Comparison of ENCODE assay signal across 9 cellular contexts in the genomic region with DNA sequence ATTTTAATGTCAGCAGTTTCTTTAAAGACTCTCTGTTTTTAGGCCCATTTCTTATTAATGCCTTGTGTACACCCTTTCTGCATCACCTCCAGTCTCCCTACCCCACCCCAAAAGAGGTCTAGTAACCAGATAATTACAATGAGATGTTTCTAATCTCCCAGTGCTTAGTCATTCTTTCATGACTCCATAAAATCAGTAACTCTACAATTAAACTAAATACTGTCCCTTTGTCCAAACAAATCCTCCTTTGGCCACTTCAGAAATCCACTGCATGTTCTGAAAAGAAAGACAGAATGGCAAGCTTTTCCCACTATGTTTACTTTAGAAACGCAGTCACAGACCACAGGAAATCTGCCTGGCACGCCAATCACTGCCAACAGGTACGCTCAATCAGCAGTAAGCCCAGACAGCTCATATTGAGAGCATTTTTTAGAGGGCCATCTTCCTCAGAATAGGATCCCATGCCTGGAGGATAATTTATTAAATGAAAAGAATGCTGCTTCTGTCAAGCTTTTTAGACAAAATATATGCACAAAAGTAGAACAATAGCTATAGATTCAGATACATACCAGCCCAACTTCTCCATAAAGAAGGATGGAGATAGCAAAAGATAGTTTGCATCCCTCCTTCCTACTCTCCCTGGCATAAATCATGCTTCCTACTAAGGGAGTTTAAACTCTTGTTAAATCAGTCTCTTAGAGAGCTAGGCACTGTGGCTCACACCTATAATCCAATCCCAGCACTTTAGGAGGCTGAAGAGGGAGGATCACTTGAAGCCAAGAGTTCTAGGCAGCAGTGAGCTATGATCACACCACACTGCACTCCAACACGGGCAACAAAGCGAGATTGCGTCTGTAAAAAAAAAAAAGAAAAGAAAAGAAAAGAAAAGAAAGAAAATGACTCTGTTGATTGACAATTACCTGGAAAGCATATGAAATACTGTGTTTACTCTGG. TPM values are rescaled to one million over a fixed set of nuclear protein-coding genes. Genes with fewer than 3 reads are reported as not detected.
DNase-seq lines count a peak whose midpoint lies in the region; ATAC-seq and TF ChIP-seq lines count a peak whose summit lies in the region.
"Had no signal": no experiment of that assay in that cellular context is flagged by ENCODE, and none has a peak within 500 bp of the region (broad histone marks: within the 10 kb centered on the region; RNA-seq: fewer than 3 reads in every experiment).

No MANE protein-coding gene starts in this region.

- BruUV-seq in Caco-2 (replicated peaks; lab: Mats Ljungman, UMichigan) = no TSS peak

- peaks cover 7% of the 10 kb centered on the region for H3K9me3 Mint-ChIP-seq in Caco-2 (ENCODE audit: unreplicated experiment)
- peaks cover 6% of the 10 kb centered on the region for H3K9me3 Mint-ChIP-seq in activated CD8-positive, alpha-beta T cell treated with anti-CD3 and anti-CD28 coated beads for 36 hours

- peak overlapping the region in 1 of 2 experiments; percentile 46 for H3K18ac ChIP-seq in mesenchymal stem cell (ENCODE audit: low read depth in 1 of 2, low read length in 2 of 2)

- H2BK120ac ChIP-seq in mesenchymal stem cell (ENCODE audit: low read depth, low read length) = no peak overlapping the region

- CTCF ChIA-PET in Caco-2 (lab: Charles Lee) = no interaction called here
- CTCF ChIA-PET in activated CD8-positive, alpha-beta T cell treated with anti-CD3 and anti-CD28 coated beads for 36 hours (lab: Charles Lee) = interaction anchor here (1.2 to 1.3 kb wide), 3 partner anchors 8 to 14 kb away, joined by 4 to 5 read pairs (median 4); no protein-coding TSS in a partner anchor

- H3K27me3 ChIP-seq in Caco-2 (replicated peaks; ENCODE audit: control insufficient read depth, insufficient read depth, low read length) (no peaks in the 10 kb centered on the region), mesenchymal stem cell (ENCODE audit: control insufficient read depth in 1 of 2, insufficient read depth in 1 of 2, low read length in 2 of 2) (no peaks in the 10 kb centered on the region)
- H3K27me3 ChIP-seq: pancreas had no signal

- no peak for TF ChIP-seq CTCF in Caco-2 (IDR thresholded peaks at IDR 0.05; ENCODE audit: insufficient read depth in 1 of 2, low read depth in 1 of 2, low read length in 1 of 2, severe bottlenecking in 1 of 2, unreplicated experiment in 1 of 2)
- no peak for TF ChIP-seq CTCF in activated CD8-positive, alpha-beta T cell treated with anti-CD3 and anti-CD28 coated beads for 36 hours (IDR thresholded peaks at IDR 0.05)

- H3K4me1 Mint-ChIP-seq in Caco-2 (ENCODE audit: low read depth, unreplicated experiment) = peaks cover 12% of the 10 kb centered on the region
- H3K4me1 Mint-ChIP-seq in activated CD8-positive, alpha-beta T cell treated with anti-CD3 and anti-CD28 coated beads for 36 hours (ENCODE audit: low read depth) = peaks cover 34% of the 10 kb centered on the region

- no peak overlapping the region for H2BK15ac ChIP-seq in mesenchymal stem cell (ENCODE audit: low read depth, poor library complexity, severe bottlenecking)

- peak overlapping the region; percentile 75 for H3K27ac ChIP-seq in mesenchymal stem cell (ENCODE audit: low read length, poor library complexity, severe bottlenecking)
- H3K27ac ChIP-seq: pancreas had no signal

- H3K79me1 ChIP-seq in mesenchymal stem cell (replicated peaks; ENCODE audit: low read length, poor library complexity, severe bottlenecking) = peaks cover 2% of the 10 kb centered on the region

- no peaks in the 10 kb centered on the region for H3K27me3 Mint-ChIP-seq in Caco-2 (ENCODE audit: insufficient read depth, unreplicated experiment)
- no peaks in the 10 kb centered on the region for H3K27me3 Mint-ChIP-seq in activated CD8-positive, alpha-beta T cell treated with anti-CD3 and anti-CD28 coated beads for 36 hours

- H3K9me3 ChIP-seq in Caco-2 (peaks cover 5% of the 10 kb centered on the region; the same call in 1 of the 2 replicates), mesenchymal stem cell (ENCODE audit: control insufficient read depth, low read length) (no peaks in the 10 kb centered on the region)
- H3K9me3 ChIP-seq: pancreas had no signal

- no peak overlapping the region for H2AK5ac ChIP-seq in mesenchymal stem cell (ENCODE audit: low read length, severe bottlenecking)

- 0% methylated on average over 1 of the region's 6 CpGs for WGBS in mesenchymal stem cell

- H3K4me2 ChIP-seq in mesenchymal stem cell (ENCODE audit: low read length, poor library complexity, severe bottlenecking) = no peak overlapping the region

- peak overlapping the region in 1 of 2 experiments; percentile 87 for H3K4ac ChIP-seq in mesenchymal stem cell (ENCODE audit: low read depth in 1 of 2, low read length in 2 of 2)

- no peak for DNase-seq in Caco-2
- peak; percentile 44 for DNase-seq in activated CD8-positive, alpha-beta T cell treated with anti-CD3 and anti-CD28 coated beads for 36 hours
- DNase-seq in mesenchymal stem cell = peak; percentile 84
- no peak for DNase-seq in sciatic nerve (ENCODE audit: low spot score)
- no peak for DNase-seq in globus pallidus (ENCODE audit: low spot score)
- DNase-seq in RKO (ENCODE audit: low spot score) = no peak
- DNase-seq: pancreas had no signal

- H3K36me3 ChIP-seq in Caco-2 (ENCODE audit: control insufficient read depth, insufficient read depth, low read length) = no peaks in the 10 kb centered on the region
- H3K36me3 ChIP-seq in mesenchymal stem cell (ENCODE audit: control insufficient read depth in 1 of 2, insufficient read depth in 2 of 2, low read depth in 1 of 2, low read length in 2 of 2) = no peaks in the 10 kb centered on the region
- H3K36me3 ChIP-seq: pancreas had no signal

- peaks cover 18% of the 10 kb centered on the region for H3K36me3 Mint-ChIP-seq in Caco-2 (ENCODE audit: insufficient read depth, unreplicated experiment)
- H3K36me3 Mint-ChIP-seq in activated CD8-positive, alpha-beta T cell treated with anti-CD3 and anti-CD28 coated beads for 36 hours (ENCODE audit: low read depth) = peaks cover 12% of the 10 kb centered on the region

- H4K91ac ChIP-seq in mesenchymal stem cell (ENCODE audit: low read length) = no peak overlapping the region

- H2AFZ ChIP-seq in mesenchymal stem cell (ENCODE audit: low read depth, low read length) = no peak overlapping the region

- peak overlapping the region; percentile 33 for H3K27ac Mint-ChIP-seq in Caco-2 (ENCODE audit: unreplicated experiment)
- H3K27ac Mint-ChIP-seq in activated CD8-positive, alpha-beta T cell treated with anti-CD3 and anti-CD28 coated beads for 36 hours = peak overlapping the region; percentile 56

- no peak overlapping the region for H3K23ac ChIP-seq in mesenchymal stem cell (ENCODE audit: low read length in 2 of 2)

- POLR2A ChIA-PET in Caco-2 (lab: Charles Lee) = no interaction called here
- POLR2A ChIA-PET in activated CD8-positive, alpha-beta T cell treated with anti-CD3 and anti-CD28 coated beads for 36 hours (lab: Charles Lee) = interaction anchor here (1.0 to 2.4 kb wide), 4 partner anchors 12 to 104 kb away, joined by 3 to 7 read pairs (median 4); a partner anchor contains a TSS

- intact Hi-C loops in Caco-2 (cut with micrococcal nuclease; ENCODE audit: unreplicated experiment) = no loop called here
- intact Hi-C loops in activated CD8-positive, alpha-beta T cell treated with anti-CD3 and anti-CD28 coated beads for 36 hours (cut with micrococcal nuclease) = no loop called here
- intact Hi-C loops in sciatic nerve (cut with DNase I) = no loop called here

- H3K4me3 ChIP-seq in Caco-2 (ENCODE audit: low read depth, low read length) = no peak overlapping the region
- no peak overlapping the region for H3K4me3 ChIP-seq in mesenchymal stem cell (ENCODE audit: insufficient read depth in 1 of 2, low read depth in 1 of 2, low read length in 2 of 2)
- H3K4me3 ChIP-seq: pancreas had no signal

- no peak overlapping the region for H3K4me3 Mint-ChIP-seq in Caco-2 (ENCODE audit: unreplicated experiment)
- no peak overlapping the region for H3K4me3 Mint-ChIP-seq in activated CD8-positive, alpha-beta T cell treated with anti-CD3 and anti-CD28 coated beads for 36 hours

- H3K4me1 ChIP-seq in Caco-2 (no peaks in the 10 kb centered on the region), mesenchymal stem cell (ENCODE audit: control insufficient read depth, insufficient read depth, low read depth, low read length) (peaks cover 3% of the 10 kb centered on the region)

- no peak overlapping the region for H2BK5ac ChIP-seq in mesenchymal stem cell (ENCODE audit: low read depth, low read length, poor library complexity, severe bottlenecking)

- H4K8ac ChIP-seq in mesenchymal stem cell (ENCODE audit: low read length) = no peak overlapping the region

- peak overlapping the region; percentile 8 for H3K9ac ChIP-seq in mesenchymal stem cell (ENCODE audit: low read length)

- ATAC-seq in HG03442 (IDR thresholded peaks at IDR 0.05; ENCODE audit: unreplicated experiment) = peak; percentile 71
- peak; percentile 71 for ATAC-seq in activated CD8-positive, alpha-beta T cell treated with anti-CD3 and anti-CD28 coated beads for 36 hours
- no peak for ATAC-seq in sciatic nerve
- no peak for ATAC-seq in HG03175 (IDR thresholded peaks at IDR 0.05; ENCODE audit: unreplicated experiment)

- no peak overlapping the region for H3K14ac ChIP-seq in mesenchymal stem cell (ENCODE audit: low read length in 2 of 2)

- peak overlapping the region in 1 of 2 experiments; percentile 79 for H2BK12ac ChIP-seq in mesenchymal stem cell (ENCODE audit: low read length in 2 of 2)

RNA-seq across cellular contexts. Expression of a gene that starts 14.6 kb away (rescaled TPM):
- total RNA-seq in Caco-2 (2022) (46.1 and 47.4 TPM in 2 replicates), sciatic nerve (72.7 TPM)
- 10 to 100 TPM; 60.3 to 61.4 TPM for total RNA-seq in activated CD8-positive, alpha-beta T cell treated with anti-CD3 and anti-CD28 coated beads for 36 hours
- 15.0 TPM for polyA plus RNA-seq in mesenchymal stem cell (2013, experiment 1 of 2)
- polyA plus RNA-seq in mesenchymal stem cell (2013, experiment 2 of 2) = 14.1 TPM

Comparison
In these comparisons a context has a peak if more than half of its experiments do, and no peak if none do; other contexts are left out.
1. DNase-seq: peak in activated CD8-positive, alpha-beta T cell treated with anti-CD3 and anti-CD28 coated beads for 36 hours (single experiment) and mesenchymal stem cell (single experiment); none in Caco-2 (0 of 2), sciatic nerve (single experiment), globus pallidus (single experiment) and RKO (single experiment).
2. ATAC-seq: peak in HG03442 (single experiment) and activated CD8-positive, alpha-beta T cell treated with anti-CD3 and anti-CD28 coated beads for 36 hours (single experiment); none in sciatic nerve (single experiment) and HG03175 (single experiment).